Comparison of ENCODE assay signal across 1 cellular context in genomic region chr1:155084722-155085503, GRCh38.
TF ChIP-seq lines count a peak whose summit lies in the region.

No MANE protein-coding gene starts in this region.

TF ChIP-seq in HepG2, 621 proteins besides CTCF, POLR2A, EP300 and RAD21 (continued from another document and continues in another):
- TF ChIP-seq SRY (CRISPR knock-in tag; IDR thresholded peaks at IDR 0.05) (0 out of 2 replicates have a peak, but pooled peaks have one; percentile 38), PATZ1 (CRISPR knock-in tag; IDR thresholded peaks at IDR 0.05) (peak; percentile 63), NAIF1 (CRISPR knock-in tag; IDR thresholded peaks at IDR 0.05; ENCODE audit: borderline replicate concordance) (peak; percentile 69; the same call in 1 of the 2 replicates), ZNF3 (CRISPR knock-in tag; IDR thresholded peaks at IDR 0.05) (no peak), TAF1 (CRISPR knock-in tag; IDR thresholded peaks at IDR 0.05) (no peak), ZZZ3 (CRISPR knock-in tag; IDR thresholded peaks at IDR 0.05; ENCODE audit: borderline replicate concordance) (no peak), POLR2G (IDR thresholded peaks at IDR 0.05; ENCODE audit: low read depth, low read length) (peak; percentile 67), ZNF556 (CRISPR knock-in tag; IDR thresholded peaks at IDR 0.05; ENCODE audit: borderline replicate concordance) (peak; percentile 66; the same call in 1 of the 2 replicates), ZKSCAN8 (CRISPR knock-in tag; IDR thresholded peaks at IDR 0.05; ENCODE audit: borderline replicate concordance) (peak; percentile 57; the same call in 1 of the 2 replicates), ZNF670 (CRISPR knock-in tag; IDR thresholded peaks at IDR 0.05; ENCODE audit: borderline replicate concordance) (no peak), ZNF550 (CRISPR knock-in tag; IDR thresholded peaks at IDR 0.05; ENCODE audit: borderline replicate concordance) (no peak), ISL2 (CRISPR knock-in tag; IDR thresholded peaks at IDR 0.05) (no peak), PPARG (CRISPR knock-in tag; conservative IDR thresholded peaks at IDR 0.05) (peak; percentile 59; the same call in 1 of the 2 replicates), HMG20A (CRISPR knock-in tag; IDR thresholded peaks at IDR 0.05; ENCODE audit: borderline replicate concordance) (no peak; the same call in 1 of the 2 replicates), TCF12 (IDR thresholded peaks at IDR 0.05) (no peak), TCF12 (CRISPR knock-in tag; IDR thresholded peaks at IDR 0.05) (no peak), SMAD9 (CRISPR knock-in tag; IDR thresholded peaks at IDR 0.05) (no peak), RARA (CRISPR knock-in tag; IDR thresholded peaks at IDR 0.05) (0 out of 2 replicates have a peak, but pooled peaks have one; percentile 15), ZMYM2 (CRISPR knock-in tag; IDR thresholded peaks at IDR 0.05) (no peak), RBFOX2 (IDR thresholded peaks at IDR 0.05; ENCODE audit: low read depth, low read length) (peak; percentile 77), ZBTB2 (CRISPR knock-in tag; IDR thresholded peaks at IDR 0.05; ENCODE audit: low read depth) (no peak), HINFP (CRISPR knock-in tag; IDR thresholded peaks at IDR 0.05; ENCODE audit: low read depth) (peak; percentile 80; the same call in 1 of the 2 replicates), GPBP1L1 (CRISPR knock-in tag; IDR thresholded peaks at IDR 0.05) (no peak), KDM6A (CRISPR knock-in tag; IDR thresholded peaks at IDR 0.05; ENCODE audit: low read depth) (no peak), NRL (CRISPR knock-in tag; IDR thresholded peaks at IDR 0.05; ENCODE audit: borderline replicate concordance) (peak; percentile 19; the same call in 1 of the 2 replicates), ZNF513 (CRISPR knock-in tag; conservative IDR thresholded peaks at IDR 0.05) (no peak), PRDM10 (CRISPR knock-in tag; IDR thresholded peaks at IDR 0.05; ENCODE audit: low read depth) (peak; percentile 81), REST (IDR thresholded peaks at IDR 0.05; ENCODE audit: borderline replicate concordance in 1 of 2, low read depth in 1 of 2, low read length in 2 of 2) (no peak), IRF2 (CRISPR knock-in tag; IDR thresholded peaks at IDR 0.05) (peak; percentile 55), LRRFIP1 (CRISPR knock-in tag; conservative IDR thresholded peaks at IDR 0.05) (no peak), ZBED4 (CRISPR knock-in tag; IDR thresholded peaks at IDR 0.05; ENCODE audit: borderline replicate concordance) (peak; percentile 58; the same call in 1 of the 2 replicates), ZNF589 (CRISPR knock-in tag; conservative IDR thresholded peaks at IDR 0.05) (peak; percentile 56), BRCA1 (CRISPR knock-in tag; IDR thresholded peaks at IDR 0.05) (no peak), ZNF510 (CRISPR knock-in tag; IDR thresholded peaks at IDR 0.05; ENCODE audit: low read depth) (no peak)
